ENCODE assay signal across 8 cellular contexts in the genomic region with DNA sequence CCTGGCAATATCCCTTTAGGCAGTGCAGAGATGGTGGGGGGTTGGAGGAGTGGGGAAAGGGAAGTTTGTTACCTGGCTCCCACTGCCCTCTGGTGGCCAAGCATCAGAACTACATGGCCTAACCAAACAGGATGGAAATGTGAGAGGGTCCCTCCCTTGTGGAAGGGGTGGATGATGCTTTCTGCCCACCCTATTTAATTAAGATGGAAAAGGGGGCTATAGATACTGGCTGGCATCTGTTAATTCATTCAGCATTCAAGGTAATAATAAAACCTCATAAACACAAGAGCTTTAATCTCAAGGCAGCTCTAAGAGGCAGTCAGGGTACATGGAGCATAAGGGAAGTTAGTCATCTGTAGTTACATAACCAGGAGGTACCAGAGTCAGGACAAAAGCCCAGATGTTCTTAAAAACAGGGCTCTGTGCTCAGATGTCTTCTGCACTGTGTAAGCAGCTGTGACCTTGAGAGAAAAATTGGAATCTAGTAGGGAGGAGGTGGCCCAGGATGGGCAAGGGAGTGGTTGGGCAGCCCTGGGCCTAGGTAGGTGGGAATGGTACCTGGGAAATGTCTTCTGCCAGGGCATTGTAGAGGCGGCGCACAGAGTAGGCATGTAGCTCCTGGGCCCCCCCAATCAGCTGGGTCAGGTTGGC. TPM values are rescaled to one million over a fixed set of nuclear protein-coding genes. Genes with fewer than 3 reads are reported as not detected.
DNase-seq lines count a peak whose midpoint lies in the region; ATAC-seq and TF ChIP-seq lines count a peak whose summit lies in the region.

No MANE protein-coding gene starts in this region.

- TF ChIP-seq POLR2A in adrenal gland (IDR thresholded peaks at IDR 0.05) (peak in 1 of 2 donors; percentile 8), GM18505 (IDR thresholded peaks at IDR 0.05; ENCODE audit: borderline replicate concordance, extremely low read depth, insufficient read depth, insufficient read length) (no peak)

- intact Hi-C loops in adrenal gland (cut with DNase I), result loop anchor here (5.0 to 10.0 kb wide), 3 partner anchors 86 to 238 kb away; a partner anchor contains a TSS

- H3K9me3 ChIP-seq in adrenal gland (replicated peaks in 1 of 3), result no peaks in the 10 kb centered on the region

- TF ChIP-seq CTCF in adrenal gland (IDR thresholded peaks at IDR 0.05), result peak; percentile 82 to 94 (median 90)

- peaks cover 2 to 14% of the 10 kb centered on the region in 2 donors for H3K4me1 ChIP-seq in adrenal gland (replicated peaks in 1 of 2)

- WGBS in adrenal gland, 4 donors, result 85 to 90% (median 87%) methylated on average over 2 of the region's 2 CpGs; no CpG with 5 or more reads in 1 of the 4 donors

- ATAC-seq in HG03432 (IDR thresholded peaks at IDR 0.05; ENCODE audit: unreplicated experiment), result no peak
- no peak for ATAC-seq in GM18505 (IDR thresholded peaks at IDR 0.05; ENCODE audit: unreplicated experiment)

- H3K27me3 ChIP-seq in adrenal gland, result no peaks in the 10 kb centered on the region

- no peak overlapping the region for H3K4me3 ChIP-seq in adrenal gland

- DNase-seq in DMS114 treated with DMSO at 0.1 percent for 48 hours (lab: John Stamatoyannopoulos, UW; ENCODE audit: unreplicated experiment) (peak; percentile 28), HT1080 (ENCODE audit: low read depth) (peak; percentile 56), SK-N-DZ (ENCODE audit: low spot score) (peak; percentile 72), adrenal gland (peak in 6 of 7 donors; percentile 52 to 79 (median 60)), iPS-NIHi11 (ENCODE audit: low spot score) (peak; percentile 67)
- peak in 2 of 3 experiments; percentile 36 to 40 for DNase-seq in stimulated activated CD4-positive, alpha-beta T cell treated with anti-CD3 and anti-CD28 coated beads, TNF-alpha, amount 100 ng/mL, for 4 hours (ENCODE audit: low read depth in 3 of 3)

- H3K27ac ChIP-seq in adrenal gland, result peak overlapping the region in 3 of 5 donors; percentile 32 to 70 (median 54)

- H3K36me3 ChIP-seq in adrenal gland (replicated peaks in 1 of 2), result peaks cover 0 to 52% of the 10 kb centered on the region in 2 donors

RNA-seq across cellular contexts. Expression of a gene that starts 4.6 kb away (rescaled TPM):
- total RNA-seq in HT1080 (2014; rRNA removed; shearing (Covaris generic)), result 26.5 and 31.5 TPM in 2 replicates
- polyA plus RNA-seq in HT1080 (2015; cell fraction: cytosol; rRNA removed), result 15.8 and 19.8 TPM in 2 replicates
- polyA plus RNA-seq in HT1080 (2015; cell fraction: nucleus; rRNA removed), result 226 and 244 TPM in 2 replicates
- polyA plus RNA-seq in SK-N-DZ (2014; cell fraction: cytosol; rRNA removed), result 16.5 and 29.8 TPM in 2 replicates
- polyA plus RNA-seq in SK-N-DZ (2014; cell fraction: nucleus; rRNA removed), result 352 and 499 TPM in 2 replicates
- 100 to 1,000 TPM in 2 of 8 donors, 10 to 100 TPM in 6; 35.2 to 142 (median 79.5) TPM for total RNA-seq in adrenal gland
- polyA plus RNA-seq in adrenal gland, result 100 to 1,000 TPM in 2 of 3 donors, 10 to 100 TPM in 1; 27.9 to 587 (median 285) TPM

RNA-seq across cellular contexts. Expression of a gene that starts 6.9 kb away (rescaled TPM):
- total RNA-seq in HT1080 (2014; rRNA removed; shearing (Covaris generic)), result 19.5 and 25.8 TPM in 2 replicates
- 21.1 and 23.1 TPM in 2 replicates for polyA plus RNA-seq in HT1080 (2015; cell fraction: cytosol; rRNA removed)
- polyA plus RNA-seq in HT1080 (2015; cell fraction: nucleus; rRNA removed), result 31.6 and 34.4 TPM in 2 replicates
- polyA plus RNA-seq in SK-N-DZ (2014; cell fraction: cytosol; rRNA removed), result 28.8 and 33.0 TPM in 2 replicates
- 19.2 and 20.1 TPM in 2 replicates for polyA plus RNA-seq in SK-N-DZ (2014; cell fraction: nucleus; rRNA removed)
- total RNA-seq in adrenal gland, result 10 to 100 TPM; 21.2 to 41.7 (median 32.6) TPM
- 10 to 100 TPM; 11.5 to 26.5 (median 21.4) TPM for polyA plus RNA-seq in adrenal gland

RNA-seq across cellular contexts. Expression of a gene that starts 11.4 kb away (rescaled TPM):
- 0.63 and 1.2 TPM in 2 replicates for total RNA-seq in HT1080 (2014; rRNA removed; shearing (Covaris generic))
- 0.32 and 0.91 TPM in 2 replicates for polyA plus RNA-seq in HT1080 (2015; cell fraction: cytosol; rRNA removed)
- polyA plus RNA-seq in HT1080 (2015; cell fraction: nucleus; rRNA removed), result 0.39 and 0.49 TPM in 2 replicates
- 0.60 and 0.78 TPM in 2 replicates for polyA plus RNA-seq in SK-N-DZ (2014; cell fraction: cytosol; rRNA removed)
- polyA plus RNA-seq in SK-N-DZ (2014; cell fraction: nucleus; rRNA removed), result 0.12 and 2.2 TPM in 2 replicates
- 1 to 10 TPM in 6 of 8 donors, under 1 TPM in 2; 0.54 to 4.2 (median 2.4) TPM for total RNA-seq in adrenal gland
- 1 to 10 TPM; 2.1 to 9.7 (median 2.5) TPM for polyA plus RNA-seq in adrenal gland

RNA-seq across cellular contexts. Expression of a gene that starts 15.6 kb away (rescaled TPM):
- total RNA-seq in HT1080 (2014; rRNA removed; shearing (Covaris generic)), result 32.5 and 36.3 TPM in 2 replicates
- polyA plus RNA-seq in HT1080 (2015; cell fraction: cytosol; rRNA removed), result 44.0 and 49.2 TPM in 2 replicates
- 74.5 and 79.1 TPM in 2 replicates for polyA plus RNA-seq in HT1080 (2015; cell fraction: nucleus; rRNA removed)
- polyA plus RNA-seq in SK-N-DZ (2014; cell fraction: cytosol; rRNA removed), result 22.3 and 34.8 TPM in 2 replicates
- 32.7 and 37.2 TPM in 2 replicates for polyA plus RNA-seq in SK-N-DZ (2014; cell fraction: nucleus; rRNA removed)
- total RNA-seq in adrenal gland, result 10 to 100 TPM in 1 of 8 donors, 1 to 10 TPM in 6, under 1 TPM in 1; 0.42 to 11.1 (median 3.0) TPM
- polyA plus RNA-seq in adrenal gland, result 10 to 100 TPM in 1 of 3 donors, 1 to 10 TPM in 2; 5.9 to 35.8 (median 9.4) TPM
